In genomic region chr11:93128574-93128973, GRCh38 we compare ENCODE assay signal across 1 cellular context.
TF ChIP-seq lines count a peak whose summit lies in the region.

No MANE protein-coding gene starts in this region.

TF ChIP-seq in HepG2, 621 proteins besides CTCF, POLR2A, EP300 and RAD21 (continued from another document):
- TF ChIP-seq ATF6 (CRISPR knock-in tag; conservative IDR thresholded peaks at IDR 0.05) (no peak), ZNF607 (CRISPR knock-in tag; IDR thresholded peaks at IDR 0.05; ENCODE audit: borderline replicate concordance) (no peak)
